In genomic region chr3:24096271-24096670, GRCh38 we compare ENCODE assay signal across 27 cellular contexts.
"Had no signal": no experiment of that assay in that cellular context is flagged by ENCODE, and none has a peak within 500 bp of the region (broad histone marks: within the 10 kb centered on the region; RNA-seq: fewer than 3 reads in every experiment).

No MANE protein-coding gene starts in this region.

- ATAC-seq: activated CD8-positive, alpha-beta T cell treated with anti-CD3 and anti-CD28 coated beads for 36 hours; activated naive CD8-positive, alpha-beta T cell treated with anti-CD3 and anti-CD28 coated beads, Interleukin-2, amount 50 U/mL, for 24 hours had no signal

- H3K36me3 Mint-ChIP-seq: activated naive CD8-positive, alpha-beta T cell had no signal

- H3K4me3 ChIP-seq: cardiac muscle cell, MG63, PC-9 had no signal

- H3K4me1 Mint-ChIP-seq: activated CD4-positive, alpha-beta T cell treated with anti-CD3 and anti-CD28 coated beads, Interleukin-2, amount 10 ng/mL, durations not matched to agents 24 days and 14 days; central memory CD8-positive, alpha-beta T cell had no signal

- H3K4me3 Mint-ChIP-seq: activated CD4-positive, alpha-beta T cell treated with anti-CD3 and anti-CD28 coated beads, Interleukin-2, amount 10 ng/mL, durations not matched to agents 24 days and 14 days; activated CD8-positive, alpha-beta T cell treated with anti-CD3 and anti-CD28 coated beads for 36 hours; activated naive CD4-positive, alpha-beta T cell treated with anti-CD3 and anti-CD28 coated beads for 36 hours; activated naive CD8-positive, alpha-beta T cell; activated naive CD8-positive, alpha-beta T cell treated with anti-CD3 and anti-CD28 coated beads, Interleukin-2, amount 50 U/mL, for 24 hours; activated T-cell treated with anti-CD3 and anti-CD28 coated beads, Interleukin-2, amount 50 U/mL, for 24 hours; central memory CD8-positive, alpha-beta T cell had no signal

- H3K27me3 Mint-ChIP-seq: activated CD4-positive, alpha-beta T cell treated with anti-CD3 and anti-CD28 coated beads, Interleukin-2, amount 10 ng/mL, durations not matched to agents 24 days and 14 days; activated CD8-positive, alpha-beta T cell treated with anti-CD3 and anti-CD28 coated beads for 36 hours; activated naive CD8-positive, alpha-beta T cell; activated T-cell treated with anti-CD3 and anti-CD28 coated beads, Interleukin-2, amount 50 U/mL, for 24 hours; central memory CD8-positive, alpha-beta T cell had no signal

- H3K27ac Mint-ChIP-seq: activated CD4-positive, alpha-beta T cell treated with anti-CD3 and anti-CD28 coated beads, Interleukin-2, amount 10 ng/mL, durations not matched to agents 24 days and 14 days; activated CD8-positive, alpha-beta T cell treated with anti-CD3 and anti-CD28 coated beads for 36 hours; activated naive CD4-positive, alpha-beta T cell treated with anti-CD3 and anti-CD28 coated beads for 36 hours; activated naive CD8-positive, alpha-beta T cell; activated naive CD8-positive, alpha-beta T cell treated with anti-CD3 and anti-CD28 coated beads, Interleukin-2, amount 50 U/mL, for 24 hours; activated T-cell treated with anti-CD3 and anti-CD28 coated beads, Interleukin-2, amount 50 U/mL, for 24 hours; activated T-helper 2 cell treated with anti-CD3 and anti-CD28 coated beads, Interferon-gamma antibody, Interleukin-2, Interleukin-4, amounts not matched to agents 10 μg/mL and 5 μg/mL and 100 μg/mL, durations not matched to agents 14 hours and 24 hours and 36 hours had no signal

- DNase-seq: activated CD4-positive, alpha-beta T cell treated with anti-CD3 and anti-CD28 coated beads, Interleukin-2, amount 10 ng/mL, durations not matched to agents 24 days and 14 days; activated CD4-positive, alpha-beta T cell treated with anti-CD3 and anti-CD28 coated beads, Interleukin-2, amount 50 U/mL, for 4 hours; activated CD8-positive, alpha-beta T cell treated with anti-CD3 and anti-CD28 coated beads for 36 hours; activated gamma-delta T cell; activated naive CD4-positive, alpha-beta T cell treated with anti-CD3 and anti-CD28 coated beads for 36 hours; activated naive CD8-positive, alpha-beta T cell treated with anti-CD3 and anti-CD28 coated beads, Interleukin-2, amount 50 U/mL, for 24 hours; activated T-cell treated with anti-CD3 and anti-CD28 coated beads, Interleukin-2, amount 50 U/mL, for 24 hours; anterior cingulate cortex; Kasumi-1; KBM-7; MG63; NCI-H1048; NCI-H1105 treated with DMSO at 0.1 percent for 48 hours; NCI-H1436 treated with DMSO at 0.1 percent for 48 hours; NCI-H1694 treated with DMSO at 0.1 percent for 48 hours; NCI-H2029; NCI-H345; NK-92 treated with Interleukin-12 subunit alpha and Interleukin-12 subunit beta, amount 100 ng/mL, for 24 hours; PC-9; Right ventricle myocardium superior; SW 1271; T-helper 1 cell; T1000 had no signal

- H3K27me3 ChIP-seq: cardiac muscle cell, MG63 had no signal

- H3K9me3 Mint-ChIP-seq: activated CD4-positive, alpha-beta T cell treated with anti-CD3 and anti-CD28 coated beads, Interleukin-2, amount 10 ng/mL, durations not matched to agents 24 days and 14 days; activated CD8-positive, alpha-beta T cell treated with anti-CD3 and anti-CD28 coated beads for 36 hours; activated naive CD4-positive, alpha-beta T cell treated with anti-CD3 and anti-CD28 coated beads for 36 hours; activated T-cell treated with anti-CD3 and anti-CD28 coated beads, Interleukin-2, amount 50 U/mL, for 24 hours; activated T-helper 2 cell treated with anti-CD3 and anti-CD28 coated beads, Interferon-gamma antibody, Interleukin-2, Interleukin-4, amounts not matched to agents 10 μg/mL and 5 μg/mL and 100 μg/mL, durations not matched to agents 14 hours and 24 hours and 36 hours; central memory CD8-positive, alpha-beta T cell had no signal

- H3K9me3 ChIP-seq: MG63 had no signal

- H3K27ac ChIP-seq: cardiac muscle cell, PC-9 had no signal

- H3K36me3 ChIP-seq: cardiac muscle cell, MG63 had no signal
